Comparison of ENCODE assay signal across 17 cellular contexts in the genomic region with DNA sequence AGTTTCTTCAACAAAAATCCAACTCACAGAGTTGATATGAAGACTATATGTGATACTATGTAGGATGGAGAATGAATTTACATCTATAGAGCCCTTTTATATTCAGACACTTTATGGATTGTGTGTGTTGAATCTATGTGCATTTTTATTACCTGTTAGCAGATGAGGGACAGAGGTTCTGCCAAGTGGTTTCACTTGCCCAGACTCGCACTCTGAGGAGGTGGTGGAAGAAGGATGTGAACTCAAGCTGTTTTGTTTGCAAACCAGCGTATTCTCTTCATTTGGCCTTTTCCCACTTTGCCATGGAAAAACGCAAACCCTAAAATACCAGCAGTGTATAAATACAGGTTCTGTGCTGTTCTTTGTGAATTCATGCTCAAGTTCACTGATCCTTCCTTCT.
DNase-seq lines count a peak whose midpoint lies in the region; ATAC-seq, FAIRE-seq and TF ChIP-seq lines count a peak whose summit lies in the region.
"Had no signal": no experiment of that assay in that cellular context is flagged by ENCODE, and none has a peak within 500 bp of the region (broad histone marks: within the 10 kb centered on the region; RNA-seq: fewer than 3 reads in every experiment).

No MANE protein-coding gene starts in this region.

- no peaks in the 10 kb centered on the region for H3K79me2 ChIP-seq in keratinocyte (ENCODE audit: control insufficient read depth, insufficient read depth, low read length)

- H3K36me3 ChIP-seq in RWPE2 (ENCODE audit: low read depth) = no peaks in the 10 kb centered on the region
- no peaks in the 10 kb centered on the region for H3K36me3 ChIP-seq in keratinocyte (ENCODE audit: control insufficient read depth in 2 of 2, extremely low read depth in 1 of 2, insufficient read depth in 2 of 2, low read length in 2 of 2)
- H3K36me3 ChIP-seq in esophagus squamous epithelium = no peaks in the 10 kb centered on the region

- H3K9me3 ChIP-seq in RWPE2 (ENCODE audit: severe bottlenecking) (no peaks in the 10 kb centered on the region), keratinocyte (ENCODE audit: control insufficient read depth, low read depth, low read length) (no peaks in the 10 kb centered on the region), esophagus squamous epithelium (no peaks in the 10 kb centered on the region)

- H2AFZ ChIP-seq in keratinocyte (ENCODE audit: control insufficient read depth, low read length) = peak overlapping the region; percentile 30

- TF ChIP-seq POLR2A in esophagus squamous epithelium (IDR thresholded peaks at IDR 0.05) = no peak

- H3K4me3 ChIP-seq in RWPE2 (ENCODE audit: severe bottlenecking) (no peak overlapping the region), epithelial cell of esophagus (ENCODE audit: low read length) (no peak overlapping the region), keratinocyte (ENCODE audit: control insufficient read depth in 2 of 3, extremely low read depth in 1 of 3, insufficient read depth in 2 of 3, low read depth in 1 of 3, low read length in 3 of 3) (peak overlapping the region in 1 of 3 experiments; percentile 39), esophagus squamous epithelium (no peak overlapping the region)
- H3K4me3 ChIP-seq: GM12878, GM23338 had no signal

- no peak overlapping the region for H3K9ac ChIP-seq in keratinocyte (ENCODE audit: control insufficient read depth, extremely low read depth, insufficient read depth, low read length)

- TF ChIP-seq CTCF in RWPE2 (IDR thresholded peaks at IDR 0.05; ENCODE audit: poor library complexity, severe bottlenecking) = no peak
- TF ChIP-seq CTCF in epithelial cell of esophagus (IDR thresholded peaks at IDR 0.05; ENCODE audit: insufficient read depth, low read depth, low read length, missing control alignments) = no peak
- no peak for TF ChIP-seq CTCF in keratinocyte (optimal IDR thresholded peaks at IDR 0.05 in 1 of 3, IDR thresholded peaks at IDR 0.05 in 1 of 3, conservative IDR thresholded peaks at IDR 0.05 in 1 of 3; ENCODE audit: extremely low read depth in 1 of 3, insufficient read depth in 2 of 3, low read length in 3 of 3)
- TF ChIP-seq CTCF in esophagus squamous epithelium (IDR thresholded peaks at IDR 0.05) = no peak

- intact Hi-C loops in esophagus squamous epithelium (cut with DNase I) = no loop called here

- H3K4me1 ChIP-seq in RWPE2 (ENCODE audit: insufficient read depth, poor library complexity, severe bottlenecking) = no peaks in the 10 kb centered on the region
- peaks cover 26% of the 10 kb centered on the region for H3K4me1 ChIP-seq in keratinocyte (ENCODE audit: control insufficient read depth, extremely low read depth, insufficient read depth, low read length)
- no peaks in the 10 kb centered on the region for H3K4me1 ChIP-seq in esophagus squamous epithelium

- FAIRE-seq in HTR-8/SVneo (lab: Jason Lieb, UNC) (peak; percentile 69), keratinocyte (lab: Jason Lieb, UNC) (peak; percentile 76)
- FAIRE-seq: GM12878 had no signal

- 36 to 43% methylated on average over 3 of the region's 3 CpGs for WGBS in esophagus squamous epithelium, 2 donors

- DNase-seq in HTR-8/SVneo (ENCODE audit: insufficient read length, low spot score) (no peak), RWPE2 (ENCODE audit: low spot score) (no peak), epithelial cell of esophagus (ENCODE audit: low read depth) (peak; percentile 6), keratinocyte (ENCODE audit: low read depth, low spot score) (no peak), esophagus squamous epithelium (lab: John Stamatoyannopoulos, UW) (no peak)
- DNase-seq: C1 segment of cervical spinal cord; Calu3; CD4-positive, alpha-beta memory T cell; COR-L47; DMS79; EL; GDM1; H9 had no signal

- dilution Hi-C loops in keratinocyte (cut with MboI; ENCODE audit: extremely low pct_ligation_motif_present, low sequenced_read_pairs) = no loop called here

- peak; percentile 42; the same call in 1 of the 3 replicates for ATAC-seq in RWPE2 (ENCODE audit: low read depth)
- ATAC-seq in GM18909 (IDR thresholded peaks at IDR 0.05; ENCODE audit: poor library complexity, unreplicated experiment) = no peak
- ATAC-seq: GM12878, GM23338, HCT116 had no signal

- no peaks in the 10 kb centered on the region for H4K20me1 ChIP-seq in keratinocyte (ENCODE audit: control insufficient read depth, extremely low read depth, insufficient read depth, low read length)

- peak overlapping the region; percentile 74 for H3K4me2 ChIP-seq in keratinocyte (ENCODE audit: control insufficient read depth, extremely low read depth, insufficient read depth, low read depth, low read length)
- H3K4me2 ChIP-seq: GM23338 had no signal

- H3K27ac ChIP-seq in RWPE2 (ENCODE audit: poor library complexity, severe bottlenecking) = no peak overlapping the region
- H3K27ac ChIP-seq in keratinocyte (ENCODE audit: control insufficient read depth, insufficient read depth, low read length) = peak overlapping the region; percentile 44
- H3K27ac ChIP-seq in esophagus squamous epithelium = no peak overlapping the region

- H3K27me3 ChIP-seq in RWPE2 (ENCODE audit: insufficient read depth, poor library complexity, severe bottlenecking) (no peaks in the 10 kb centered on the region), keratinocyte (ENCODE audit: control insufficient read depth, extremely low read depth, insufficient read depth, low read length) (no peaks in the 10 kb centered on the region), esophagus squamous epithelium (no peaks in the 10 kb centered on the region)

- H3K9me1 ChIP-seq in keratinocyte (ENCODE audit: control insufficient read depth, extremely low read depth, insufficient read depth, low read length) = no peaks in the 10 kb centered on the region
